ENCODE assay signal across 19 cellular contexts in the genomic region with DNA sequence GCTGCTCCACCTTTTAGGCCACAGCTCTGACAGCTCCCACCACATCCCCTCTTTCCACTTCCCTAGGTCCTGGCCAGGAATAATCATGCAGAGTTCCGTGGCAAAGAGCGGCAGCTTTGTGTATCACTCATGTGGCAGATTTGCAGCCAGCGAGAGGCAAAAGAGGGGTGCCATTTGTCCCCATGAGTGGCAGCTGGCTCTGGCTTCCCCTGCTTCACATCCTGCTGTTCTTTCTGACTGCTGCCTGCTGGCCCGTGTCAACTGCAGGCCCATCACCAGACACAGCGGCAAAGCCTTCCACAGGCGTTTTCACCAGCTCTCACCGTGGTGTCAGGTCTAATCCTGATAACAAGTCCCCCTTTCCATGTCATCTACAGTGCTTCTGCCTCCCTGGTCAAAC.
"Had no signal": no experiment of that assay in that cellular context is flagged by ENCODE, and none has a peak within 500 bp of the region (broad histone marks: within the 10 kb centered on the region; RNA-seq: fewer than 3 reads in every experiment).

No MANE protein-coding gene starts in this region.

- H3K4me1 ChIP-seq: colonic mucosa, left ventricle myocardium inferior, right lobe of liver, testis, tibial nerve, upper lobe of right lung, vagina had no signal

- H3K27me3 ChIP-seq: colonic mucosa, neutrophil, right lobe of liver, testis, tibial nerve, upper lobe of right lung, vagina had no signal

- H3K9me3 ChIP-seq: colonic mucosa, left ventricle myocardium inferior, neutrophil, right lobe of liver, testis, tibial nerve, upper lobe of right lung, vagina had no signal

- DNase-seq: colonic mucosa; dermis blood vessel endothelial cell; effector CD4-positive, alpha-beta T cell; endodermal cell; foreskin melanocyte; islet precursor cell; left ventricle myocardium inferior; naive thymus-derived CD4-positive, alpha-beta T cell; nephron progenitor cell; right lobe of liver; stimulated activated CD4-positive, alpha-beta T cell treated with anti-CD3 and anti-CD28 coated beads, Interleukin-4, amount 100 ng/mL, for 1 hour; stimulated activated CD8-positive, alpha-beta memory T cell treated with anti-CD3 and anti-CD28 coated beads, Interleukin-4, amount 100 ng/mL, for 48 hours; stimulated activated naive CD8-positive, alpha-beta T cell treated with anti-CD3 and anti-CD28 coated beads, Interleukin-15, Interleukin-2, amounts not matched to agents 100 U/mL and 50 U/mL, for 24 hours; testis; upper lobe of right lung had no signal

- ATAC-seq: right lobe of liver; stimulated activated effector memory CD8-positive, alpha-beta T cell treated with anti-CD3 and anti-CD28 coated beads, Interleukin-12 subunit alpha, Interleukin-12 subunit beta, amount 100 ng/mL, for 72 hours; upper lobe of right lung had no signal

- H3K36me3 ChIP-seq: colonic mucosa, left ventricle myocardium inferior, neutrophil, right lobe of liver, tibial nerve, upper lobe of right lung, vagina had no signal

- H3K27ac ChIP-seq: colonic mucosa, left ventricle myocardium inferior, neutrophil, right lobe of liver, testis, tibial nerve, upper lobe of right lung, vagina had no signal

- H3K4me3 ChIP-seq: colonic mucosa, left ventricle myocardium inferior, right lobe of liver, testis, tibial nerve, upper lobe of right lung, vagina had no signal
